ENCODE assay signal across 21 cellular contexts in the genomic region with DNA sequence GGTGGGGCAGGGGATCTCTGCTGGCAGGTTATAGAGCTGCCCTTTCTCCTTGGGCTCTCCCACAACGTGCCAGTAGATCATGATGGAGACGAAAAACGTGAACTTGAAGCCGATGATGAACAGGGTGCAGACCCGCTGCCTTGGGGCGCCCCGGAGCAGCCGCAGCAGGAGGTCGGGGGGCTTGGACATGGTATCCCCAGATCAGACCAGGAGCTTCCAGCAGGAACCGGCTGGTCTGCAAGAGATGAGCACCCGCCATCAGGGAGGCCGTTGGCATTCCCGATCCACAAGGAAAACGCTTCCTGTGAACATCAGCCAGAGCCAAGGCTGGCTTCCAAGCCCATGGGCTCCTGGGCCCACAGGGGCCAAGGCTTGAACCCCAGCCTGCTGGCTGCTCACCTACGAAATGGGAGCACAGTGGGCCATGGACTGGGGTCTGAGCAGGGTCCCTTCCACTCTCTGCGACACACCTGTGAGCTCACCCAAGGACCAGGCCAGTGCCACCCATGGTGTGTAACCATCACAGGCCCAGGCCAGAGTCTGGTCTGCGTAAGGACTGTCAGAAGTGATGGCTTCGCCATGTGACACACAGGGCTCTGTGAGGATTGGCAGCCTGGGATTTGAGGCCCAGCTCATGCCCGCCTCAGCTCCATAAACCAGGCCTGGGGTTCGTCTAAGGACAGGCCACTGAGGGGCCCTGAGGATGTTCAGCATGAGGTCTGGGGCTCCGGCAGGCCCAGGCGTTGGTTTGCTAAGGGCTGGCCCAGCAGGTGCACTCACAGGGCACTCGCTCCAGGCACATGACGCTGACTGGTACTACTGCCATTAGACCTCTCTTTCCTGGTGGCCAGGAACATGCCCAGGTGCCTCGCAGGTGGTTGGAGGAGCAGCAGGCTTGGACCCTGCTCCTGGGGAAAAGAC. TPM values are rescaled to one million over a fixed set of nuclear protein-coding genes. Genes with fewer than 3 reads are reported as not detected.
A peak's percentile ranks its signal among the peaks of the same experiment; 100 is the strongest.
DNase-seq lines count a peak whose midpoint lies in the region; ATAC-seq and TF ChIP-seq lines count a peak whose summit lies in the region.
"Had no signal": no experiment of that assay in that cellular context is flagged by ENCODE, and none has a peak within 500 bp of the region (broad histone marks: within the 10 kb centered on the region; RNA-seq: fewer than 3 reads in every experiment).

No MANE protein-coding gene starts in this region.

- peak overlapping the region; percentile 44 for H3K18ac ChIP-seq in neuronal stem cell (ENCODE audit: low read length)

- no peak overlapping the region for H4K8ac ChIP-seq in neuronal stem cell (ENCODE audit: low read depth, low read length)

- H3K27me3 ChIP-seq in H7 (ENCODE audit: control insufficient read depth, insufficient read depth, low read length): no peaks in the 10 kb centered on the region
- peaks cover 0 to 8% (median 0%) of the 10 kb centered on the region in 3 experiments for H3K27me3 ChIP-seq in neuronal stem cell (ENCODE audit: control insufficient read depth in 3 of 3, insufficient read depth in 3 of 3, low read depth in 1 of 3, low read length in 3 of 3)
- no peaks in the 10 kb centered on the region for H3K27me3 ChIP-seq in tibial artery
- H3K27me3 ChIP-seq: SJSA1 had no signal

- H2BK5ac ChIP-seq in neuronal stem cell (ENCODE audit: low read length): no peak overlapping the region

- no peak overlapping the region for H2AFZ ChIP-seq in neuronal stem cell (ENCODE audit: low read length)
- H2AFZ ChIP-seq: GM23248 had no signal

- WGBS in neuronal stem cell (ENCODE audit: extremely low coverage in 2 of 2, insufficient read length in 2 of 2, insufficient replicate concordance in 1 of 2), 2 donors: no CpG with 5 or more reads among the region's 25 CpGs

- H2BK120ac ChIP-seq in neuronal stem cell (ENCODE audit: low read depth, low read length): no peak overlapping the region

- H3K27ac ChIP-seq in coronary artery (peak overlapping the region; percentile 77 to 94), neuronal stem cell (replicated peaks; ENCODE audit: low read length) (no peak overlapping the region), tibial artery (peak overlapping the region; percentile 40 to 93)
- H3K27ac ChIP-seq: GM23248, KMS-11, SJSA1 had no signal

- H3K4me1 ChIP-seq in neuronal stem cell (ENCODE audit: control insufficient read depth in 2 of 2, insufficient read depth in 1 of 2, low read depth in 1 of 2, low read length in 2 of 2) (peaks cover 0 to 4% of the 10 kb centered on the region in 2 donors), tibial artery (peaks cover 9 to 77% (median 49%) of the 10 kb centered on the region in 4 donors)

- peak overlapping the region; percentile 67 for H3K23ac ChIP-seq in neuronal stem cell (ENCODE audit: low read depth, low read length, poor library complexity)

- no peak overlapping the region for H3K4ac ChIP-seq in neuronal stem cell (ENCODE audit: low read length)

- peak; percentile 35 for DNase-seq in H7
- DNase-seq in coronary artery (ENCODE audit: low spot score): no peak
- no peak for DNase-seq in neuronal stem cell (ENCODE audit: low spot score)
- DNase-seq in tibial artery: no peak
- DNase-seq in stimulated activated naive CD4-positive, alpha-beta T cell (lab: John Stamatoyannopoulos, UW): no peak
- DNase-seq: DND-41; GM23248; NCI-H1436 treated with DMSO at 0.1 percent for 48 hours; NCI-H2029 treated with DMSO at 0.1 percent for 48 hours; NCI-H2171 treated with DMSO at 0.1 percent for 48 hours; NCI-H446 treated with DMSO at 0.1 percent for 48 hours; NK-92 treated with Interleukin-12 subunit alpha and Interleukin-12 subunit beta, amount 100 ng/mL, for 24 hours; OCI-M1; RPMI8226 had no signal

- H2BK12ac ChIP-seq in neuronal stem cell (ENCODE audit: low read length): no peak overlapping the region

- H3K4me3 ChIP-seq in H7 (ENCODE audit: insufficient read depth, low read depth, low read length): no peak overlapping the region
- H3K4me3 ChIP-seq in coronary artery: no peak overlapping the region
- peak overlapping the region in 1 of 2 donors; percentile 56 for H3K4me3 ChIP-seq in neuronal stem cell (ENCODE audit: low read length in 2 of 2)
- H3K4me3 ChIP-seq in tibial artery: no peak overlapping the region
- H3K4me3 ChIP-seq: GM23248, SJSA1 had no signal

- ATAC-seq in GM21528 (IDR thresholded peaks at IDR 0.05; ENCODE audit: low FRiP score, unreplicated experiment) (no peak), HG03039 (IDR thresholded peaks at IDR 0.05; ENCODE audit: unreplicated experiment) (no peak)
- ATAC-seq: HepG2 had no signal

- no peak overlapping the region for H2AK5ac ChIP-seq in neuronal stem cell (ENCODE audit: low read depth, low read length)

- intact Hi-C loops in tibial artery (cut with DNase I; ENCODE audit: low total_unique reads): no loop called here

- H3K79me1 ChIP-seq in neuronal stem cell (ENCODE audit: low read depth, low read length): no peaks in the 10 kb centered on the region

- H3K9me3 ChIP-seq in neuronal stem cell (replicated peaks in 1 of 2; ENCODE audit: control insufficient read depth in 2 of 2, insufficient read depth in 1 of 2, low read depth in 1 of 2, low read length in 2 of 2): no peaks in the 10 kb centered on the region
- no peaks in the 10 kb centered on the region for H3K9me3 ChIP-seq in tibial artery
- H3K9me3 ChIP-seq: SJSA1 had no signal

- H3K9ac ChIP-seq in neuronal stem cell (ENCODE audit: low read depth, low read length, poor library complexity): no peak overlapping the region
- H3K9ac ChIP-seq: GM23248, KMS-11 had no signal

- TF ChIP-seq CTCF in coronary artery (IDR thresholded peaks at IDR 0.05): no peak
- no peak for TF ChIP-seq CTCF in tibial artery (IDR thresholded peaks at IDR 0.05)

- no peak overlapping the region for H4K91ac ChIP-seq in neuronal stem cell (ENCODE audit: low read depth, low read length, poor library complexity)

- H3K36me3 ChIP-seq in H7 (replicated peaks; ENCODE audit: control insufficient read depth, insufficient read depth, low read length): no peaks in the 10 kb centered on the region; the same call in 1 of the 2 replicates
- peaks cover 0 to 2% of the 10 kb centered on the region in 2 donors for H3K36me3 ChIP-seq in neuronal stem cell (replicated peaks in 1 of 2; ENCODE audit: control insufficient read depth in 2 of 2, insufficient read depth in 2 of 2, low read length in 2 of 2)
- peaks cover 23 to 45% (median 28%) of the 10 kb centered on the region in 3 donors for H3K36me3 ChIP-seq in tibial artery

- H2BK15ac ChIP-seq in neuronal stem cell (ENCODE audit: low read length): no peak overlapping the region

- no peak overlapping the region for H3K4me2 ChIP-seq in neuronal stem cell (ENCODE audit: insufficient read depth, low read length, poor library complexity, severe bottlenecking)
- H3K4me2 ChIP-seq: KMS-11 had no signal

- H3K14ac ChIP-seq in neuronal stem cell (ENCODE audit: low read length): no peak overlapping the region

RNA-seq across cellular contexts. Expression of a gene that starts 26.6 kb away (rescaled TPM):
- 7.6 and 9.6 TPM in 2 replicates for total RNA-seq in H7 (2014; rRNA removed; shearing (Covaris generic))
- polyA plus RNA-seq in neuronal stem cell (2013, experiment 1 of 2): 5.5 TPM
- polyA plus RNA-seq in neuronal stem cell (2013, experiment 2 of 2): 5.6 TPM

RNA-seq across cellular contexts. Expression of a gene that starts 44.8 kb away (rescaled TPM):
- 75.6 and 86.8 TPM in 2 replicates for total RNA-seq in H7 (2014; rRNA removed; shearing (Covaris generic))
- 108 TPM for polyA plus RNA-seq in neuronal stem cell (2013, experiment 1 of 2)
- polyA plus RNA-seq in neuronal stem cell (2013, experiment 2 of 2): 107 TPM

RNA-seq across cellular contexts. Expression of a gene that starts 53.6 kb away (rescaled TPM):
- 0.42 TPM in 1 of 2 replicates, not detected in the other for total RNA-seq in H7 (2014; rRNA removed; shearing (Covaris generic))
- polyA plus RNA-seq in neuronal stem cell (2013, experiment 1 of 2): not detected
- polyA plus RNA-seq in neuronal stem cell (2013, experiment 2 of 2): not detected
- total RNA-seq: GM23248, M059J, SJSA1 had no signal
- polyA plus RNA-seq: BJ, GM23248 had no signal
